21 cellular contexts compared by ENCODE assay signal in genomic region chr17:72397223-72397667, GRCh38.
"Had no signal": no experiment of that assay in that cellular context is flagged by ENCODE, and none has a peak within 500 bp of the region (broad histone marks: within the 10 kb centered on the region; RNA-seq: fewer than 3 reads in every experiment).

No MANE protein-coding gene starts in this region.

- H3K9me3 Mint-ChIP-seq: endodermal cell, nephron, type B pancreatic cell had no signal

- H3K36me3 ChIP-seq: pancreas, suprapubic skin, thyroid gland had no signal

- H3K4me3 Mint-ChIP-seq: endodermal cell; naive B cell; nephron; stimulated activated effector memory CD8-positive, alpha-beta T cell treated with anti-CD3 and anti-CD28 coated beads, Interleukin-12 subunit alpha, Interleukin-12 subunit beta, amount 100 ng/mL, for 72 hours; type B pancreatic cell had no signal

- H3K4me1 ChIP-seq: suprapubic skin had no signal

- H3K9me3 ChIP-seq: pancreas, suprapubic skin, thyroid gland had no signal

- H3K4me3 ChIP-seq: lung, pancreas, suprapubic skin, thyroid gland had no signal

- H3K27me3 ChIP-seq: foreskin keratinocyte, pancreas, suprapubic skin, thyroid gland had no signal

- H3K27me3 Mint-ChIP-seq: naive B cell, type B pancreatic cell had no signal

- H3K36me3 Mint-ChIP-seq: naive B cell; stimulated activated effector memory CD8-positive, alpha-beta T cell treated with anti-CD3 and anti-CD28 coated beads, Interleukin-12 subunit alpha, Interleukin-12 subunit beta, amount 100 ng/mL, for 72 hours had no signal

- DNase-seq: effector CD4-positive, alpha-beta T cell; endodermal cell; erythroblast; foreskin keratinocyte; left colon; left ventricle myocardium superior; mesendoderm; naive B cell; occipital lobe; right cardiac atrium; stimulated activated CD4-positive, alpha-beta T cell treated with anti-CD3 and anti-CD28 coated beads, Interleukin-4, amount 100 ng/mL, for 1 hour; stimulated activated CD8-positive, alpha-beta memory T cell treated with anti-CD3 and anti-CD28 coated beads, Interleukin-4, amount 100 ng/mL, for 48 hours; stimulated activated naive CD8-positive, alpha-beta T cell treated with anti-CD3 and anti-CD28 coated beads, Interleukin-15, Interleukin-2, amounts not matched to agents 100 U/mL and 50 U/mL, for 24 hours; thyroid gland had no signal

- H3K4me1 Mint-ChIP-seq: naive B cell; stimulated activated effector memory CD8-positive, alpha-beta T cell treated with anti-CD3 and anti-CD28 coated beads, Interleukin-12 subunit alpha, Interleukin-12 subunit beta, amount 100 ng/mL, for 72 hours had no signal

- H3K27ac ChIP-seq: foreskin keratinocyte, pancreas, suprapubic skin, thyroid gland had no signal

- H3K27ac Mint-ChIP-seq: endodermal cell; naive B cell; nephron; progenitor cell of endocrine pancreas; stimulated activated effector memory CD8-positive, alpha-beta T cell treated with anti-CD3 and anti-CD28 coated beads, Interleukin-12 subunit alpha, Interleukin-12 subunit beta, amount 100 ng/mL, for 72 hours had no signal
